Comparison of ENCODE assay signal across 21 cellular contexts in the genomic region with DNA sequence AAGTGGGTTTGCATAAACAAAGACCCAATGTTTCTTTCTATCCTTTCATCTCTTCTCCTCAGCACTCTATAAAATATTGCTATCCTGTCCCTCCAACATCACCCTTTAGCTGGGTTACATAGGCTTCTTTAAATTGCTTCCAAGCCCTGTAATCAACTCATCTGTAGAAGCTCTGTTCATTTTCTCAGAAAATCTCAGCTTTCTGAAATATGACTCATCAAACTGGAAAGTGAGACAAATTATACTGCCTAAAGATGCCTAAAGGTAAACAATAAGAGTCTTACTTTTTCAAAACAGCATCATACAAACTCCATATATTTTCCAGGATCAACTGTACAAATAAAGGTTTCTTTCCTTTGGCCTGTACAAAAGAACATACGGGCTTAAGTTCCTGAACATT. TPM values are rescaled to one million over a fixed set of nuclear protein-coding genes. Genes with fewer than 3 reads are reported as not detected.
DNase-seq lines count a peak whose midpoint lies in the region; ATAC-seq, FAIRE-seq and TF ChIP-seq lines count a peak whose summit lies in the region.
"Had no signal": no experiment of that assay in that cellular context is flagged by ENCODE, and none has a peak within 500 bp of the region (broad histone marks: within the 10 kb centered on the region; RNA-seq: fewer than 3 reads in every experiment).

No MANE protein-coding gene starts in this region.

- CTCF ChIA-PET in K562 (lab: Yijun Ruan, JAX; ENCODE audit: low intra/inter-chr PET ratio), result no interaction called here

- FAIRE-seq in K562 (lab: Jason Lieb, UNC) (no peak), islet of Langerhans (lab: Jason Lieb, UNC) (peak; percentile 21)
- FAIRE-seq: G401.6 had no signal

- intact Hi-C loops in K562 (cut with micrococcal nuclease), result no loop called here

- DNase-seq in ELR (ENCODE audit: low read depth) (peak; percentile 40), LHCN-M2 (ENCODE audit: low read depth) (peak; percentile 7), K562 (ENCODE audit: extremely low read depth in 1 of 4, low spot score in 3 of 4) (no peak), midbrain (lab: John Stamatoyannopoulos, UW) (no peak), germinal center (ENCODE audit: low spot score) (no peak)
- DNase-seq: AML-193, DMS79, GOT3, Kasumi-1, NCI-H1092 treated with DMSO at 0.1 percent for 48 hours, NCI-H2081, NCI-H446 treated with DMSO at 0.1 percent for 48 hours, NCI-H69, Peyer's patch, SHP77 had no signal

- in situ Hi-C loops in K562 (cut with MboI), result no loop called here

- no peak overlapping the region for H3K27ac ChIP-seq in K562 (ENCODE audit: extremely low read depth, low read depth, low read length)
- H3K27ac ChIP-seq: C4-2B, HL-60, Peyer's patch, SK-N-MC had no signal

- no peaks in the 10 kb centered on the region for H3K79me2 ChIP-seq in K562 (ENCODE audit: control insufficient read depth, insufficient read depth, low read length)

- 81% methylated on average over 1 of the region's 1 CpG for WGBS in K562 (ENCODE audit: insufficient coverage, low coverage, missing lambda C conversion rate)

- H2AFZ ChIP-seq in K562 (ENCODE audit: low read depth, low read length), result no peak overlapping the region

- no peak for TF ChIP-seq CTCF in K562 (IDR thresholded peaks at IDR 0.05 in 2 of 3, conservative IDR thresholded peaks at IDR 0.05 in 1 of 3; ENCODE audit: insufficient read depth in 2 of 3, low read depth in 1 of 3, low read length in 3 of 3)

- no peaks in the 10 kb centered on the region for H3K27me3 ChIP-seq in K562 (ENCODE audit: control insufficient read depth in 2 of 2, insufficient read depth in 2 of 2, low read length in 2 of 2)
- H3K27me3 ChIP-seq: Peyer's patch had no signal

- H3K4me3 ChIP-seq in K562, result no peak overlapping the region
- H3K4me3 ChIP-seq: Peyer's patch, SK-N-MC had no signal

- TF ChIP-seq POLR2A in K562 (conservative IDR thresholded peaks at IDR 0.05), result no peak

- peaks cover 0 to 16% of the 10 kb centered on the region in 2 experiments; a peak in 3 of 5 replicates for H3K4me1 ChIP-seq in K562 (replicated peaks in 1 of 2; ENCODE audit: control insufficient read depth in 2 of 2, insufficient read depth in 2 of 2, low read length in 2 of 2)

- no peak for TF ChIP-seq EP300 in K562 (IDR thresholded peaks at IDR 0.05; ENCODE audit: low read length)

- H3K36me3 ChIP-seq in K562 (ENCODE audit: control insufficient read depth, insufficient read depth, low read length), result peaks cover 16% of the 10 kb centered on the region; the same call in 2 of the 3 replicates

- no peaks in the 10 kb centered on the region for H3K9me3 ChIP-seq in K562 (replicated peaks; ENCODE audit: control insufficient read depth, insufficient read depth, low read depth, low read length)
- H3K9me3 ChIP-seq: Peyer's patch had no signal

- no peak for TF ChIP-seq RAD21 in K562 (CRISPR knock-in tag; conservative IDR thresholded peaks at IDR 0.05 in 1 of 2, IDR thresholded peaks at IDR 0.05 in 1 of 2)

- no TSS peak for BruUV-seq in K562 (replicated peaks; lab: Mats Ljungman, UMichigan)

- POLR2A ChIA-PET in K562 (lab: Yijun Ruan, JAX), result interaction anchor here (1.3 kb wide), 1 partner anchor 33 kb away, joined by 3 read pairs; a partner anchor contains a TSS

- no peak overlapping the region for H3K9ac ChIP-seq in K562 (ENCODE audit: insufficient read depth in 1 of 2, low read depth in 2 of 2, low read length in 2 of 2)

- H4K20me1 ChIP-seq in K562 (replicated peaks; ENCODE audit: control insufficient read depth, insufficient read depth, low read length), result no peaks in the 10 kb centered on the region

- H3K4me2 ChIP-seq in K562 (ENCODE audit: insufficient read depth, low read length), result no peak overlapping the region

- ATAC-seq in K562, result no peak
- ATAC-seq in HG02759 (IDR thresholded peaks at IDR 0.05; ENCODE audit: unreplicated experiment), result no peak

- H3K9me1 ChIP-seq in K562 (ENCODE audit: control insufficient read depth, insufficient read depth, low read length), result no peaks in the 10 kb centered on the region

TF ChIP-seq in K562, 482 proteins besides CTCF, POLR2A, EP300 and RAD21 (continues in another document):
- TF ChIP-seq TOE1 (IDR thresholded peaks at IDR 0.05; ENCODE audit: borderline replicate concordance), result no peak
- no peak for TF ChIP-seq TOE1 (CRISPR knock-in tag; IDR thresholded peaks at IDR 0.05; ENCODE audit: borderline replicate concordance, low read depth)
- 0 out of 4 replicates have a peak, but pooled peaks of 1 of the 2 experiments have one; percentile 25 for TF ChIP-seq HDAC1 (IDR thresholded peaks at IDR 0.05)
- no peak for TF ChIP-seq ZC3H11A (IDR thresholded peaks at IDR 0.05; ENCODE audit: low read depth, low read length)
- TF ChIP-seq, protein P1, sequence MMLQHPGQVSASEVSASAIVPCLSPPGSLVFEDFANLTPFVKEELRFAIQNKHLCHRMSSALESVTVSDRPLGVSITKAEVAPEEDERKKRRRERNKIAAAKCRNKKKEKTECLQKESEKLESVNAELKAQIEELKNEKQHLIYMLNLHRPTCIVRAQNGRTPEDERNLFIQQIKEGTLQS (IDR thresholded peaks at IDR 0.05), result peak; percentile 62
- TF ChIP-seq, protein P1 (CRISPR knock-in tag; conservative IDR thresholded peaks at IDR 0.05), result no peak
- no peak for TF ChIP-seq CBX5 (IDR thresholded peaks at IDR 0.05; ENCODE audit: borderline replicate concordance, low read depth)
- TF ChIP-seq SAP30 (IDR thresholded peaks at IDR 0.05; ENCODE audit: borderline replicate concordance, insufficient read depth, low read depth, low read length, poor library complexity, severe bottlenecking), result no peak
- peak in 1 of 2 experiments; percentile 65; a peak in 1 of 4 replicates for TF ChIP-seq RCOR1 (IDR thresholded peaks at IDR 0.05; ENCODE audit: borderline replicate concordance in 1 of 2, low read depth in 2 of 2, low read length in 2 of 2)
- TF ChIP-seq ZNF507 (tag; conservative IDR thresholded peaks at IDR 0.05), result no peak
- TF ChIP-seq, protein P2, sequence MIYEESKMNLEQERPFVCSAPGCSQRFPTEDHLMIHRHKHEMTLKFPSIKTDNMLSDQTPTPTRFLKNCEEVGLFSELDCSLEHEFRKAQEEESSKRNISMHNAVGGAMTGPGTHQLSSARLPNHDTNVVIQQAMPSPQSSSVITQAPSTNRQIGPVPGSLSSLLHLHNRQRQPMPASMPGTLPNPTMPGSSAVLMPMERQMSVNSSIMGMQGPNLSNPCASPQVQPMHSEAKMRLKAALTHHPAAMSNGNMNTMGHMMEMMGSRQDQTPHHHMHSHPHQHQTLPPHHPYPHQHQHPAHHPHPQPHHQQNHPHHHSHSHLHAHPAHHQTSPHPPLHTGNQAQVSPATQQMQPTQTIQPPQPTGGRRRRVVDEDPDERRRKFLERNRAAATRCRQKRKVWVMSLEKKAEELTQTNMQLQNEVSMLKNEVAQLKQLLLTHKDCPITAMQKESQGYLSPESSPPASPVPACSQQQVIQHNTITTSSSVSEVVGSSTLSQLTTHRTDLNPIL (CRISPR knock-in tag; IDR thresholded peaks at IDR 0.05), result no peak

RNA-seq across cellular contexts. Expression of a gene that starts 33.8 kb away (rescaled TPM):
- total RNA-seq in LHCN-M2 (2014; rRNA removed) (19.6 and 20.6 TPM in 2 replicates), K562 (2014; rRNA removed) (14.0 and 18.0 TPM in 2 replicates), K562 (2014; rRNA removed; fragmentation: Illumina TruSeq; extraction: Trizol) (24.3 and 26.6 TPM in 2 replicates), K562 (2015; rRNA removed; fragmentation: Illumina TruSeq; extraction: Trizol) (21.8 and 23.0 TPM in 2 replicates), K562 (2021) (16.6 and 17.4 TPM in 2 replicates)
- polyA plus RNA-seq in LHCN-M2 (2012), result 8.7 TPM
- 29.4 and 54.1 TPM in 2 replicates for total RNA-seq in K562 (2011; cell fraction: chromatin; rRNA removed; ENCODE audit: low replicate concordance)
- 14.3 and 17.9 TPM in 2 replicates for total RNA-seq in K562 (2011; cell fraction: nucleolus; rRNA removed)
- 20.7 and 30.6 TPM in 2 replicates for total RNA-seq in K562 (2011; cell fraction: nucleoplasm; rRNA removed)
- polyA plus RNA-seq in K562 (2011; rRNA removed) (17.1 and 26.2 TPM in 2 replicates), K562 (2014; fragmentation: Illumina TruSeq; extraction: Trizol) (17.9 and 32.5 TPM in 2 replicates), K562 (2014; fragmentation: Nextera tagmentation; extraction: Ambion mirVana) (10 to 100 TPM in 1 of 2 experiments, 1 to 10 TPM in 1; 4.8 to 16.9 TPM), K562 (2014; rRNA removed) (13.4 and 14.7 TPM in 2 replicates)
- polyA plus RNA-seq in K562 (2011; cell fraction: cytosol; rRNA removed), result 5.6 and 7.8 TPM in 2 replicates
- polyA plus RNA-seq in K562 (2011; cell fraction: nucleus; rRNA removed), result 11.1 and 12.7 TPM in 2 replicates
- polyA plus RNA-seq in K562 (2012), result 11.9 and 12.9 TPM in 2 replicates
- polyA minus RNA-seq in K562 (2011; rRNA and poly(A)+ RNA removed), result 39.6 and 46.1 TPM in 2 replicates
- polyA minus RNA-seq in K562 (2011; cell fraction: cytosol; rRNA and poly(A)+ RNA removed), result 16.9 and 21.6 TPM in 2 replicates
- polyA minus RNA-seq in K562 (2011; cell fraction: nucleus; rRNA and poly(A)+ RNA removed), result 20.9 and 29.1 TPM in 2 replicates

RNA-seq across cellular contexts. Expression of a gene that starts 33.9 kb away (rescaled TPM):
- total RNA-seq in LHCN-M2 (2014; rRNA removed), result 0.17 TPM in 1 of 2 replicates, not detected in the other
- polyA plus RNA-seq in LHCN-M2 (2012), result 0.96 TPM
- 7.6 and 10.0 TPM in 2 replicates for total RNA-seq in K562 (2011; cell fraction: chromatin; rRNA removed; ENCODE audit: low replicate concordance)
- 7.0 and 21.3 TPM in 2 replicates for total RNA-seq in K562 (2011; cell fraction: nucleolus; rRNA removed)
- 17.5 and 28.9 TPM in 2 replicates for total RNA-seq in K562 (2011; cell fraction: nucleoplasm; rRNA removed)
- total RNA-seq in K562 (2014; rRNA removed), result 3.2 and 8.5 TPM in 2 replicates
- total RNA-seq in K562 (2014; rRNA removed; fragmentation: Illumina TruSeq; extraction: Trizol), result 3.1 and 3.6 TPM in 2 replicates
- 5.0 and 8.6 TPM in 2 replicates for total RNA-seq in K562 (2015; rRNA removed; fragmentation: Illumina TruSeq; extraction: Trizol)
- total RNA-seq in K562 (2021), result 5.7 and 8.2 TPM in 2 replicates
- 12.0 and 14.2 TPM in 2 replicates for polyA plus RNA-seq in K562 (2011; rRNA removed)
- 4.0 and 5.6 TPM in 2 replicates for polyA plus RNA-seq in K562 (2011; cell fraction: cytosol; rRNA removed)
- polyA plus RNA-seq in K562 (2011; cell fraction: nucleus; rRNA removed), result 10.9 and 12.6 TPM in 2 replicates
- polyA plus RNA-seq in K562 (2012), result 7.6 and 9.3 TPM in 2 replicates
- polyA plus RNA-seq in K562 (2014; fragmentation: Illumina TruSeq; extraction: Trizol), result 3.8 and 4.5 TPM in 2 replicates
- polyA plus RNA-seq in K562 (2014; fragmentation: Nextera tagmentation; extraction: Ambion mirVana), result 1 to 10 TPM; 6.0 to 9.5 TPM
- polyA plus RNA-seq in K562 (2014; rRNA removed), result 9.6 and 10.0 TPM in 2 replicates
- polyA minus RNA-seq in K562 (2011; rRNA and poly(A)+ RNA removed), result 0.67 and 2.9 TPM in 2 replicates
- polyA minus RNA-seq in K562 (2011; cell fraction: cytosol; rRNA and poly(A)+ RNA removed), result 0.29 TPM in 1 of 2 replicates, not detected in the other
- polyA minus RNA-seq in K562 (2011; cell fraction: nucleus; rRNA and poly(A)+ RNA removed), result 9.7 and 18.3 TPM in 2 replicates

Comparison
In these comparisons a context has a peak if more than half of its experiments do, and no peak if none do; other contexts are left out.
1. DNase-seq: peak in ELR (single experiment) and LHCN-M2 (single experiment); none in K562 (0 of 4), midbrain (single experiment) and germinal center (single experiment).